In the genomic region with DNA sequence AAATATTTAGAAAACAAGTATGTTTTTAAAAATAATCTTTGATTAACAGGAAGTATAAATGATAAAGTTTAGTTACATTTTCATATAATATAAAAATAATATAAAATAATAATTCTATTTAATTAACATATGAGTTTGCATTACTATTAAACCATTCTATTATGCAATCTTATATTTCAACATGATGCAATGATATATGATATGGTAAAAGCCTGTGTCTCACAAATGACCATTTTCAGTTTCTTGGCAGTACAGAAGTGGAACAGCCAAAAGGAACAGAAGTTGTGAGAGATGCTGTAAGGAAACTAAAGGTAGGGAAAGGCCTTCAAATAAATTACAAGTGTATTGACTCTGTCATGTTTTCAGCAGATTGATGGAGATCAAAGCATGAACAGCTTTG, we compare ENCODE assay signal across 24 cellular contexts.
"Had no signal": no experiment of that assay in that cellular context is flagged by ENCODE, and none has a peak within 500 bp of the region (broad histone marks: within the 10 kb centered on the region; RNA-seq: fewer than 3 reads in every experiment).

No MANE protein-coding gene starts in this region.

- H3K27me3 Mint-ChIP-seq: natural killer cell treated with Interleukin-12 subunit alpha and Interleukin-12 subunit beta and Interleukin-15 and Interleukin-18, amount 100 ng/mL, for 72 hours had no signal

- H3K4me1 ChIP-seq: psoas muscle, right atrium auricular region, thyroid gland, upper lobe of right lung had no signal

- ATAC-seq: body of pancreas; left ventricle myocardium superior; natural killer cell treated with Interleukin-12 subunit alpha and Interleukin-12 subunit beta and Interleukin-15 and Interleukin-18, amount 100 ng/mL, for 72 hours; psoas muscle; stimulated activated naive CD8-positive, alpha-beta T cell treated with anti-CD3 and anti-CD28 coated beads, Interleukin-15, Interleukin-2, amounts not matched to agents 100 U/mL and 50 U/mL, for 24 hours; upper lobe of right lung had no signal

- H3K4me3 Mint-ChIP-seq: activated naive CD4-positive, alpha-beta T cell treated with anti-CD3 and anti-CD28 coated beads for 36 hours; natural killer cell treated with Interleukin-12 subunit alpha and Interleukin-12 subunit beta and Interleukin-15 and Interleukin-18, amount 100 ng/mL, for 72 hours; T-helper 2 cell treated with Interferon-gamma antibody and Interleukin-4, amounts not matched to agents 5 μg/mL and 100 μg/mL, for 36 hours had no signal

- H3K27me3 ChIP-seq: body of pancreas, esophagus muscularis mucosa, ovary, right atrium auricular region, thyroid gland, upper lobe of right lung had no signal

- FAIRE-seq: endothelial cell of umbilical vein had no signal

- H3K36me3 Mint-ChIP-seq: natural killer cell treated with Interleukin-12 subunit alpha and Interleukin-12 subunit beta and Interleukin-15 and Interleukin-18, amount 100 ng/mL, for 72 hours had no signal

- H3K9me3 ChIP-seq: body of pancreas, esophagus muscularis mucosa, ovary, psoas muscle, right atrium auricular region, SK-N-SH, thyroid gland, upper lobe of right lung had no signal

- H3K36me3 ChIP-seq: esophagus muscularis mucosa, ovary, right atrium auricular region, thyroid gland, upper lobe of right lung had no signal

- H3K4me3 ChIP-seq: body of pancreas, esophagus muscularis mucosa, ovary, psoas muscle, right atrium auricular region, thyroid gland, upper lobe of right lung had no signal

- H3K27ac Mint-ChIP-seq: activated naive CD4-positive, alpha-beta T cell treated with anti-CD3 and anti-CD28 coated beads for 36 hours; natural killer cell treated with Interleukin-12 subunit alpha and Interleukin-12 subunit beta and Interleukin-15 and Interleukin-18, amount 100 ng/mL, for 72 hours; T-helper 2 cell treated with Interferon-gamma antibody and Interleukin-4, amounts not matched to agents 5 μg/mL and 100 μg/mL, for 36 hours had no signal

- H3K9me3 Mint-ChIP-seq: activated naive CD4-positive, alpha-beta T cell treated with anti-CD3 and anti-CD28 coated beads for 36 hours; T-helper 2 cell treated with Interferon-gamma antibody and Interleukin-4, amounts not matched to agents 5 μg/mL and 100 μg/mL, for 36 hours had no signal

- H3K27ac ChIP-seq: body of pancreas, ovary, psoas muscle, right atrium auricular region, thyroid gland, upper lobe of right lung had no signal

- DNase-seq: activated CD4-positive, alpha-beta T cell treated with anti-CD3 and anti-CD28 coated beads for 1 hour; activated CD4-positive, alpha-beta T cell treated with anti-CD3 and anti-CD28 coated beads, Interleukin-2, amount 50 U/mL, for 4 hours; activated effector memory CD4-positive, alpha-beta T cell treated with Interleukin-2 at 50 U/mL for 16 hours; activated naive CD4-positive, alpha-beta T cell treated with anti-CD3 and anti-CD28 coated beads for 36 hours; activated T-cell treated with anti-CD3 and anti-CD28 coated beads, Interleukin-2, amount 50 U/mL, for 48 hours; anterior cingulate cortex; body of pancreas; caudate nucleus; effector memory CD4-positive, alpha-beta T cell; left ventricle myocardium superior; ovary; psoas muscle; SK-N-SH; stimulated activated CD4-positive, alpha-beta T cell treated with anti-CD3 and anti-CD28 coated beads, Interleukin-12 subunit alpha, Interleukin-12 subunit beta, amount 100 ng/mL, for 4 hours; stimulated activated CD4-positive, alpha-beta T cell treated with anti-CD3 and anti-CD28 coated beads, Interleukin-4, amount 100 ng/mL, for 4 hours; stimulated activated naive CD8-positive, alpha-beta T cell treated with anti-CD3 and anti-CD28 coated beads, Interleukin-15, Interleukin-2, amounts not matched to agents 100 U/mL and 50 U/mL, for 24 hours; substantia nigra; thyroid gland; upper lobe of right lung had no signal
